In the genomic region with DNA sequence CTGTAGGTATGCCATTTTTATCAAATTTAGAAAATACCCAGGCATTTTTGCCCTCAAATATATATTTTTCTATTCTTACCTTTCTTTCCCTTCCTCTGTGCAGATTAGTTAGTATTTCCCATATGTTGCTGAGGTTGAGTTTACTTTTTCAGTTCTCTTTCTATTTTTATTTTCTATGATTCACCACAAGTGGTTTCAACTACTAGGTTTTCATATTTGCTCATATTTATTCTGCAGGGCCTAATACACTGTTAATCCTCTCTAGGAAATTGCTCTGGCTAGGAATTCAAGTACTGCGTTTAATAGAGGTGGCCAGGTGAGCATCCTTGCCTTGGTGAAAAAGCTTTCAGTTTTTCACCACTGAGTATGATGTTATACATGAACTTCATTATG, we compare ENCODE assay signal across 11 cellular contexts.
A peak's percentile ranks its signal among the peaks of the same experiment; 100 is the strongest.
DNase-seq lines count a peak whose midpoint lies in the region; ATAC-seq lines count a peak whose summit lies in the region.
"Had no signal": no experiment of that assay in that cellular context is flagged by ENCODE, and none has a peak within 500 bp of the region (broad histone marks: within the 10 kb centered on the region; RNA-seq: fewer than 3 reads in every experiment).

No MANE protein-coding gene starts in this region.

- ATAC-seq in GM19043 (IDR thresholded peaks at IDR 0.05; ENCODE audit: low read depth, unreplicated experiment): peak; percentile 53
- peak; percentile 64 for ATAC-seq in GM21825 (IDR thresholded peaks at IDR 0.05; ENCODE audit: unreplicated experiment)
- ATAC-seq in HG03378 (IDR thresholded peaks at IDR 0.05; ENCODE audit: unreplicated experiment): peak; percentile 85
- ATAC-seq: Right ventricle myocardium inferior had no signal

- DNase-seq in iris pigment epithelial cell (ENCODE audit: low read depth) (peak; percentile 7), NCI-H2196 treated with DMSO at 0.1 percent for 48 hours (lab: John Stamatoyannopoulos, UW; ENCODE audit: unreplicated experiment) (no peak), AG20443 (ENCODE audit: low spot score) (no peak)
- no peak for DNase-seq in stimulated activated CD4-positive, alpha-beta T cell treated with anti-CD3 and anti-CD28 coated beads, Interleukin-2, amount 100 ng/mL, for 24 hours
- DNase-seq: cortex of kidney, islet precursor cell, NCI-H446 had no signal
